Comparison of ENCODE assay signal across 10 cellular contexts in the genomic region with DNA sequence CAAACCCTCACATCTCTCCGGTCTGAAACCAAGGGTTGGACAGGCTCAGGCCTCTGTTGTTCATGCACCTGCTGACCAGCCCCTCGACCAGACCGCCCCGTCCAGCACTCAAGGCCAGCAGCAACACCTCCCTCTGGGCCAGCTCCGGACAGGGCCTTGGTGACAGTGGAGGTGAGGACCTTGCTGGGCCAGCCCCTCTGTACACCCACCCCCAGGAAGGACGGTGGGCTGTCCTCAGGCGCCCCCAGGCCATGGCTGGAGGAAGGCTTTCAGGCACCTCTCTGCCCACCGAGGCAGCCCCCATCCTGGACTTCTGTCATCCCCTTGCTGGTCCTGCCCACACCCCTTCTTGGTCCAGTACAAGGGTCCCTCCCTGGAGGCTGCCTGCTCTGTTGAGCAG.
"Had no signal": no experiment of that assay in that cellular context is flagged by ENCODE, and none has a peak within 500 bp of the region (broad histone marks: within the 10 kb centered on the region; RNA-seq: fewer than 3 reads in every experiment).

No MANE protein-coding gene starts in this region.

- H3K9me3 Mint-ChIP-seq: HFFc6 had no signal

- ATAC-seq: HCT116, K562 had no signal

- H2AFZ ChIP-seq: GM23248 had no signal

- H3K27ac Mint-ChIP-seq: HFFc6 had no signal

- DNase-seq: GM23248, GOT3, H7, HFFc6, IMR-90, KG1 had no signal

- H3K27ac ChIP-seq: GM23248, HL-60 had no signal

- H3K4me1 ChIP-seq: HAP-1 had no signal

- H3K9ac ChIP-seq: GM23248 had no signal

- H3K36me3 ChIP-seq: HAP-1 had no signal

- H3K4me3 ChIP-seq: GM23248, HAP-1, K562 had no signal

- H3K4me3 Mint-ChIP-seq: HFFc6 had no signal

- H3K9me3 ChIP-seq: HAP-1 had no signal
